Comparison of ENCODE assay signal across 11 cellular contexts in genomic region chr4:1199556-1200331, GRCh38. TPM values are rescaled to one million over a fixed set of nuclear protein-coding genes. Genes with fewer than 3 reads are reported as not detected.
A peak's percentile ranks its signal among the peaks of the same experiment; 100 is the strongest.
DNase-seq lines count a peak whose midpoint lies in the region; ATAC-seq and TF ChIP-seq lines count a peak whose summit lies in the region.
"Had no signal": no experiment of that assay in that cellular context is flagged by ENCODE, and none has a peak within 500 bp of the region (broad histone marks: within the 10 kb centered on the region; RNA-seq: fewer than 3 reads in every experiment).

No MANE protein-coding gene starts in this region.

- peaks cover 4% of the 10 kb centered on the region for H3K36me3 ChIP-seq in CD4-positive, CD25-positive, alpha-beta regulatory T cell (ENCODE audit: control insufficient read depth, insufficient read depth, low read length)
- peaks cover 8% of the 10 kb centered on the region for H3K36me3 ChIP-seq in OCI-LY7 (ENCODE audit: insufficient read depth, low read length)
- H3K36me3 ChIP-seq in duodenal mucosa (ENCODE audit: control insufficient read depth in 1 of 2, insufficient read depth in 2 of 2, low read length in 2 of 2), result peaks cover 0 to 6% of the 10 kb centered on the region in 2 donors
- no peaks in the 10 kb centered on the region for H3K36me3 ChIP-seq in neuronal stem cell (replicated peaks in 1 of 2; ENCODE audit: control insufficient read depth in 2 of 2, insufficient read depth in 2 of 2, low read length in 2 of 2)

- H3K9ac ChIP-seq in duodenal mucosa (ENCODE audit: low read depth in 1 of 2, low read length in 2 of 2) (peak overlapping the region; percentile 32 to 61), neuronal stem cell (ENCODE audit: low read depth, low read length, poor library complexity) (no peak overlapping the region)

- peak overlapping the region; percentile 76 for H3K18ac ChIP-seq in neuronal stem cell (ENCODE audit: low read length)

- no peaks in the 10 kb centered on the region for H3K27me3 ChIP-seq in CD4-positive, CD25-positive, alpha-beta regulatory T cell (ENCODE audit: control insufficient read depth, insufficient read depth, low read length)
- H3K27me3 ChIP-seq in duodenal mucosa (ENCODE audit: control insufficient read depth in 1 of 2, insufficient read depth in 2 of 2, low read length in 2 of 2) (no peaks in the 10 kb centered on the region), neuronal stem cell (ENCODE audit: control insufficient read depth in 3 of 3, insufficient read depth in 3 of 3, low read depth in 1 of 3, low read length in 3 of 3) (peaks cover 0 to 6% (median 0%) of the 10 kb centered on the region in 3 experiments)

- POLR2A ChIA-PET in OCI-LY7 (lab: Charles Lee), result interaction anchor here (0.8 kb wide), 1 partner anchor 381 kb away, joined by 3 read pairs; no protein-coding TSS in a partner anchor

- H3K9me3 Mint-ChIP-seq in CD4-positive, CD25-positive, alpha-beta regulatory T cell, result no peaks in the 10 kb centered on the region
- H3K9me3 Mint-ChIP-seq: memory B cell had no signal

- H4K8ac ChIP-seq in neuronal stem cell (ENCODE audit: low read depth, low read length), result no peak overlapping the region

- H3K4me3 Mint-ChIP-seq in CD4-positive, CD25-positive, alpha-beta regulatory T cell, result peak overlapping the region in 3 of 4 donors; percentile 11 to 32 (median 25)
- H3K4me3 Mint-ChIP-seq: memory B cell had no signal

- TF ChIP-seq CTCF in OCI-LY7 (conservative IDR thresholded peaks at IDR 0.05; ENCODE audit: low read length), result no peak

- H3K27me3 Mint-ChIP-seq in CD4-positive, CD25-positive, alpha-beta regulatory T cell, result no peaks in the 10 kb centered on the region

- intact Hi-C loops in OCI-LY7 (cut with micrococcal nuclease; ENCODE audit: unreplicated experiment), result loop anchor here (5.0 kb wide), 1 partner anchor 48 kb away; the partner anchor contains the start of gene CTBP1

- peak overlapping the region; percentile 87 for H3K27ac ChIP-seq in CD4-positive, CD25-positive, alpha-beta regulatory T cell (ENCODE audit: insufficient read depth, low read length, poor library complexity, severe bottlenecking)
- H3K27ac ChIP-seq in OCI-LY7 (ENCODE audit: low read depth, low read length, poor library complexity, severe bottlenecking) (no peak overlapping the region), duodenal mucosa (ENCODE audit: low read depth, low read length) (peak overlapping the region; percentile 56), neuronal stem cell (replicated peaks; ENCODE audit: low read length) (no peak overlapping the region)
- H3K27ac ChIP-seq: PC-9 had no signal

- peak overlapping the region; percentile 53; the same call in 1 of the 2 replicates for H3K4me2 ChIP-seq in OCI-LY7 (ENCODE audit: low read length)
- no peak overlapping the region for H3K4me2 ChIP-seq in neuronal stem cell (ENCODE audit: insufficient read depth, low read length, poor library complexity, severe bottlenecking)
- H3K4me2 ChIP-seq: PC-9 had no signal

- H3K36me3 Mint-ChIP-seq in CD4-positive, CD25-positive, alpha-beta regulatory T cell, result peaks cover 12% of the 10 kb centered on the region
- H3K36me3 Mint-ChIP-seq: memory B cell had no signal

- H3K14ac ChIP-seq in neuronal stem cell (ENCODE audit: low read length), result no peak overlapping the region

- no peak overlapping the region for H2BK12ac ChIP-seq in neuronal stem cell (ENCODE audit: low read length)

- no peak overlapping the region for H3K4ac ChIP-seq in neuronal stem cell (ENCODE audit: low read length)

- no peak overlapping the region for H3K23ac ChIP-seq in neuronal stem cell (ENCODE audit: low read depth, low read length, poor library complexity)

- H3K4me3 ChIP-seq in CD4-positive, CD25-positive, alpha-beta regulatory T cell (ENCODE audit: low read depth, low read length), result no peak overlapping the region
- H3K4me3 ChIP-seq in OCI-LY7 (ENCODE audit: low read depth, low read length, poor library complexity, severe bottlenecking) (no peak overlapping the region), duodenal mucosa (ENCODE audit: low read depth in 1 of 2, low read length in 2 of 2) (peak overlapping the region; percentile 62 to 69), neuronal stem cell (ENCODE audit: low read length in 2 of 2) (peak overlapping the region in 1 of 2 donors; percentile 4)
- H3K4me3 ChIP-seq: PC-9 had no signal

- H2BK120ac ChIP-seq in neuronal stem cell (ENCODE audit: low read depth, low read length), result no peak overlapping the region

- H3K4me1 Mint-ChIP-seq in CD4-positive, CD25-positive, alpha-beta regulatory T cell, result peaks cover 10 to 47% (median 28%) of the 10 kb centered on the region in 4 donors

- no CpG with 5 or more reads among the region's 27 CpGs for WGBS in neuronal stem cell (ENCODE audit: extremely low coverage in 2 of 2, insufficient read length in 2 of 2, insufficient replicate concordance in 1 of 2), 2 donors

- H2BK5ac ChIP-seq in neuronal stem cell (ENCODE audit: low read length), result no peak overlapping the region

- H3K79me1 ChIP-seq in neuronal stem cell (ENCODE audit: low read depth, low read length), result no peaks in the 10 kb centered on the region

- peaks cover 42% of the 10 kb centered on the region for H3K4me1 ChIP-seq in CD4-positive, CD25-positive, alpha-beta regulatory T cell (ENCODE audit: control insufficient read depth, insufficient read depth, low read length, poor library complexity, severe bottlenecking)
- peaks cover 25% of the 10 kb centered on the region for H3K4me1 ChIP-seq in OCI-LY7 (ENCODE audit: insufficient read depth, low read length, poor library complexity, severe bottlenecking)
- peaks cover 28 to 41% of the 10 kb centered on the region in 2 donors for H3K4me1 ChIP-seq in duodenal mucosa (ENCODE audit: control insufficient read depth in 1 of 2, insufficient read depth in 2 of 2, low read length in 2 of 2)
- H3K4me1 ChIP-seq in neuronal stem cell (ENCODE audit: control insufficient read depth in 2 of 2, insufficient read depth in 1 of 2, low read depth in 1 of 2, low read length in 2 of 2), result no peaks in the 10 kb centered on the region

- BruUV-seq in OCI-LY7 (replicated peaks; lab: Mats Ljungman, UMichigan), result no TSS peak

- no peak overlapping the region for H2AFZ ChIP-seq in OCI-LY7 (ENCODE audit: low read length)
- H2AFZ ChIP-seq in neuronal stem cell (ENCODE audit: low read length), result no peak overlapping the region
- H2AFZ ChIP-seq: PC-9 had no signal

- DNase-seq in CD4-positive, CD25-positive, alpha-beta regulatory T cell, result no peak
- DNase-seq in OCI-LY7 (ENCODE audit: low spot score), result no peak
- no peak for DNase-seq in neuronal stem cell (ENCODE audit: low spot score)
- no peak for DNase-seq in NCI-H1930 (lab: John Stamatoyannopoulos, UW)
- no peak for DNase-seq in COLO829 (ENCODE audit: low spot score)
- DNase-seq: Calu3, PC-9 had no signal

- H3K79me2 ChIP-seq in OCI-LY7 (ENCODE audit: insufficient read depth, low read depth, low read length), result no peaks in the 10 kb centered on the region

- H3K9me2 ChIP-seq in OCI-LY7 (ENCODE audit: insufficient read depth, low read length), result no peaks in the 10 kb centered on the region

- CTCF ChIA-PET in OCI-LY7 (lab: Charles Lee; ENCODE audit: unreplicated experiment), result interaction anchor here (0.8 kb wide), 1 partner anchor 16 kb away, joined by 4 read pairs; no protein-coding TSS in a partner anchor

- H3K9me3 ChIP-seq in CD4-positive, CD25-positive, alpha-beta regulatory T cell (ENCODE audit: control insufficient read depth in 2 of 2, low read length in 2 of 2), result no peaks in the 10 kb centered on the region
- H3K9me3 ChIP-seq in OCI-LY7 (ENCODE audit: low read length), result no peaks in the 10 kb centered on the region
- no peaks in the 10 kb centered on the region for H3K9me3 ChIP-seq in duodenal mucosa (ENCODE audit: control insufficient read depth in 1 of 2, low read length in 2 of 2)
- no peaks in the 10 kb centered on the region for H3K9me3 ChIP-seq in neuronal stem cell (replicated peaks in 1 of 2; ENCODE audit: control insufficient read depth in 2 of 2, insufficient read depth in 1 of 2, low read depth in 1 of 2, low read length in 2 of 2)

- no peak overlapping the region for H2AK5ac ChIP-seq in neuronal stem cell (ENCODE audit: low read depth, low read length)

- H3K27ac Mint-ChIP-seq in CD4-positive, CD25-positive, alpha-beta regulatory T cell, result peak overlapping the region in 2 of 3 donors; percentile 41 to 60
- H3K27ac Mint-ChIP-seq: memory B cell had no signal

- H4K20me1 ChIP-seq in OCI-LY7 (ENCODE audit: insufficient read depth, low read length), result no peaks in the 10 kb centered on the region

- no peak overlapping the region for H4K91ac ChIP-seq in neuronal stem cell (ENCODE audit: low read depth, low read length, poor library complexity)

- peak overlapping the region; percentile 78 for H2BK15ac ChIP-seq in neuronal stem cell (ENCODE audit: low read length)

- no peak for ATAC-seq in CD4-positive, CD25-positive, alpha-beta regulatory T cell (ENCODE audit: low read depth in 2 of 2)
- ATAC-seq in HG03139 (IDR thresholded peaks at IDR 0.05; ENCODE audit: unreplicated experiment) (no peak), GM21515 (IDR thresholded peaks at IDR 0.05; ENCODE audit: unreplicated experiment) (no peak)

RNA-seq across cellular contexts. Expression of gene SPON2, which starts 27.4 kb away (rescaled TPM):
- 23.9 TPM for total RNA-seq in CD4-positive, CD25-positive, alpha-beta regulatory T cell
- 1 to 10 TPM; 3.4 to 8.1 (median 6.2) TPM for polyA plus RNA-seq in CD4-positive, CD25-positive, alpha-beta regulatory T cell
- total RNA-seq in OCI-LY7 (2014; rRNA removed; shearing (Covaris generic)), result 4.7 and 8.4 TPM in 2 replicates
- total RNA-seq in OCI-LY7 (2022), result 33.3 and 35.3 TPM in 2 replicates
- polyA plus RNA-seq in neuronal stem cell (2013, experiment 1 of 2), result 5.9 TPM
- polyA plus RNA-seq in neuronal stem cell (2013, experiment 2 of 2), result 5.8 TPM

RNA-seq across cellular contexts. Expression of gene CTBP1, which starts 49.2 kb away (rescaled TPM):
- 198 TPM for total RNA-seq in CD4-positive, CD25-positive, alpha-beta regulatory T cell
- 10 to 100 TPM; 32.4 to 82.8 (median 52.0) TPM for polyA plus RNA-seq in CD4-positive, CD25-positive, alpha-beta regulatory T cell
- 286 and 311 TPM in 2 replicates for total RNA-seq in OCI-LY7 (2014; rRNA removed; shearing (Covaris generic))
- total RNA-seq in OCI-LY7 (2022), result 228 and 238 TPM in 2 replicates
- polyA plus RNA-seq in neuronal stem cell (2013, experiment 1 of 2), result 151 TPM
- 149 TPM for polyA plus RNA-seq in neuronal stem cell (2013, experiment 2 of 2)

Comparison
In these comparisons a context has a peak if more than half of its experiments do, and no peak if none do; other contexts are left out.
1. H3K27ac ChIP-seq: peak in CD4-positive, CD25-positive, alpha-beta regulatory T cell (single experiment) and duodenal mucosa (single experiment); none in OCI-LY7 (single experiment) and neuronal stem cell (single experiment).
2. H3K4me3 ChIP-seq: peak in duodenal mucosa (2 of 2); none in CD4-positive, CD25-positive, alpha-beta regulatory T cell (single experiment) and OCI-LY7 (single experiment).